ENCODE assay signal across 1 cellular context in the genomic region with DNA sequence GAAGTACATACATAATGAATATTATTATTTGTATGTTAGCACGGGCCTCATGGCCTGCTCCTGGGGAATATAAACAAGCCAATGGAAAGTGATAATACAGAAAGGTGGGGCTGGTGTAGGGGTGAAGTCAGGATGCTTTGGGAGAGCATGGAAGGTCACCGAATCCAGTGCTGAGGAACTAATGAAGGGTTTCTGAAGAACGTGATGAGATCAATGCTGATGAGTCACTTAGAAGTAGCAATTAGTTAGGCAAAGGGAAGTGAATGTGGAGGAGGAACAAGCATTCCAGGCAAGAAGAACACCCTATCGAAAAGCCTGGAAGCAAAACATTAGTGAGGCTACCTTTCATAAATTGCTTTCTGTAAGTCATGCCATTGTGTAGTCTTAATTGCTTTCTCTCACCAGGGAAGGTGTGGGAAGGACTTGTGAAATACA.
TF ChIP-seq lines count a peak whose summit lies in the region.

No MANE protein-coding gene starts in this region.

TF ChIP-seq in A549, 52 proteins besides CTCF, POLR2A, EP300 and RAD21 (continued from another document):
- TF ChIP-seq, protein P1, sequence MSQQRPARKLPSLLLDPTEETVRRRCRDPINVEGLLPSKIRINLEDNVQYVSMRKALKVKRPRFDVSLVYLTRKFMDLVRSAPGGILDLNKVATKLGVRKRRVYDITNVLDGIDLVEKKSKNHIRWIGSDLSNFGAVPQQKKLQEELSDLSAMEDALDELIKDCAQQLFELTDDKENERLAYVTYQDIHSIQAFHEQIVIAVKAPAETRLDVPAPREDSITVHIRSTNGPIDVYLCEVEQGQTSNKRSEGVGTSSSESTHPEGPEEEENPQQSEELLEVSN (IDR thresholded peaks at IDR 0.05; ENCODE audit: borderline replicate concordance, low read depth): no peak
- TF ChIP-seq NPAS2 (CRISPR knock-in tag; IDR thresholded peaks at IDR 0.05; ENCODE audit: borderline replicate concordance) (no peak), SMC3 (IDR thresholded peaks at IDR 0.05) (no peak), HDAC2 (IDR thresholded peaks at IDR 0.05) (no peak), HOXB13 (CRISPR knock-in tag; IDR thresholded peaks at IDR 0.05; ENCODE audit: low read depth) (no peak), PHF8 (IDR thresholded peaks at IDR 0.05; ENCODE audit: borderline replicate concordance, low read depth) (no peak), HOXA7 (CRISPR knock-in tag; IDR thresholded peaks at IDR 0.05) (peak; percentile 85), FOSL2 (IDR thresholded peaks at IDR 0.05) (no peak), FOSL2 (CRISPR knock-in tag; IDR thresholded peaks at IDR 0.05) (peak; percentile 75), RCOR1 (IDR thresholded peaks at IDR 0.05; ENCODE audit: low read depth, low read length) (no peak), RARB (CRISPR knock-in tag; IDR thresholded peaks at IDR 0.05) (peak; percentile 39; the same call in 1 of the 2 replicates), TP53 (CRISPR knock-in tag; IDR thresholded peaks at IDR 0.05) (peak; percentile 95), EHMT2 (IDR thresholded peaks at IDR 0.05; ENCODE audit: low read depth) (no peak), CHD2 (IDR thresholded peaks at IDR 0.05; ENCODE audit: low read length, partially characterized antibody) (no peak), SREBF2 (IDR thresholded peaks at IDR 0.05) (no peak), MAZ (IDR thresholded peaks at IDR 0.05; ENCODE audit: borderline replicate concordance, low read depth, low read length) (no peak), ZC3H11A (IDR thresholded peaks at IDR 0.05) (no peak), JUN (IDR thresholded peaks at IDR 0.05) (peak in 1 of 2 experiments; percentile 50; a peak in 1 of 5 replicates), KDM1A (IDR thresholded peaks at IDR 0.05; ENCODE audit: low read depth) (no peak), TFCP2L1 (CRISPR knock-in tag; IDR thresholded peaks at IDR 0.05) (no peak), ZNF302 (CRISPR knock-in tag; IDR thresholded peaks at IDR 0.05) (no peak), CEBPB (IDR thresholded peaks at IDR 0.05) (no peak)
- TF ChIP-seq, protein P2, sequence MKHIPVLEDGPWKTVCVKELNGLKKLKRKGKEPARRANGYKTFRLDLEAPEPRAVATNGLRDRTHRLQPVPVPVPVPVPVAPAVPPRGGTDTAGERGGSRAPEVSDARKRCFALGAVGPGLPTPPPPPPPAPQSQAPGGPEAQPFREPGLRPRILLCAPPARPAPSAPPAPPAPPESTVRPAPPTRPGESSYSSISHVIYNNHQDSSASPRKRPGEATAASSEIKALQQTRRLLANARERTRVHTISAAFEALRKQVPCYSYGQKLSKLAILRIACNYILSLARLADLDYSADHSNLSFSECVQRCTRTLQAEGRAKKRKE (CRISPR knock-in tag; IDR thresholded peaks at IDR 0.05; ENCODE audit: low read depth): no peak
- TF ChIP-seq, protein P3, sequence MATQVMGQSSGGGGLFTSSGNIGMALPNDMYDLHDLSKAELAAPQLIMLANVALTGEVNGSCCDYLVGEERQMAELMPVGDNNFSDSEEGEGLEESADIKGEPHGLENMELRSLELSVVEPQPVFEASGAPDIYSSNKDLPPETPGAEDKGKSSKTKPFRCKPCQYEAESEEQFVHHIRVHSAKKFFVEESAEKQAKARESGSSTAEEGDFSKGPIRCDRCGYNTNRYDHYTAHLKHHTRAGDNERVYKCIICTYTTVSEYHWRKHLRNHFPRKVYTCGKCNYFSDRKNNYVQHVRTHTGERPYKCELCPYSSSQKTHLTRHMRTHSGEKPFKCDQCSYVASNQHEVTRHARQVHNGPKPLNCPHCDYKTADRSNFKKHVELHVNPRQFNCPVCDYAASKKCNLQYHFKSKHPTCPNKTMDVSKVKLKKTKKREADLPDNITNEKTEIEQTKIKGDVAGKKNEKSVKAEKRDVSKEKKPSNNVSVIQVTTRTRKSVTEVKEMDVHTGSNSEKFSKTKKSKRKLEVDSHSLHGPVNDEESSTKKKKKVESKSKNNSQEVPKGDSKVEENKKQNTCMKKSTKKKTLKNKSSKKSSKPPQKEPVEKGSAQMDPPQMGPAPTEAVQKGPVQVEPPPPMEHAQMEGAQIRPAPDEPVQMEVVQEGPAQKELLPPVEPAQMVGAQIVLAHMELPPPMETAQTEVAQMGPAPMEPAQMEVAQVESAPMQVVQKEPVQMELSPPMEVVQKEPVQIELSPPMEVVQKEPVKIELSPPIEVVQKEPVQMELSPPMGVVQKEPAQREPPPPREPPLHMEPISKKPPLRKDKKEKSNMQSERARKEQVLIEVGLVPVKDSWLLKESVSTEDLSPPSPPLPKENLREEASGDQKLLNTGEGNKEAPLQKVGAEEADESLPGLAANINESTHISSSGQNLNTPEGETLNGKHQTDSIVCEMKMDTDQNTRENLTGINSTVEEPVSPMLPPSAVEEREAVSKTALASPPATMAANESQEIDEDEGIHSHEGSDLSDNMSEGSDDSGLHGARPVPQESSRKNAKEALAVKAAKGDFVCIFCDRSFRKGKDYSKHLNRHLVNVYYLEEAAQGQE (IDR thresholded peaks at IDR 0.05): no peak
- TF ChIP-seq, protein P4, sequence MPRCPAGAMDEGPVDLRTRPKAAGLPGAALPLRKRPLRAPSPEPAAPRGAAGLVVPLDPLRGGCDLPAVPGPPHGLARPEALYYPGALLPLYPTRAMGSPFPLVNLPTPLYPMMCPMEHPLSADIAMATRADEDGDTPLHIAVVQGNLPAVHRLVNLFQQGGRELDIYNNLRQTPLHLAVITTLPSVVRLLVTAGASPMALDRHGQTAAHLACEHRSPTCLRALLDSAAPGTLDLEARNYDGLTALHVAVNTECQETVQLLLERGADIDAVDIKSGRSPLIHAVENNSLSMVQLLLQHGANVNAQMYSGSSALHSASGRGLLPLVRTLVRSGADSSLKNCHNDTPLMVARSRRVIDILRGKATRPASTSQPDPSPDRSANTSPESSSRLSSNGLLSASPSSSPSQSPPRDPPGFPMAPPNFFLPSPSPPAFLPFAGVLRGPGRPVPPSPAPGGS (IDR thresholded peaks at IDR 0.05): no peak
- TF ChIP-seq, protein P5, sequence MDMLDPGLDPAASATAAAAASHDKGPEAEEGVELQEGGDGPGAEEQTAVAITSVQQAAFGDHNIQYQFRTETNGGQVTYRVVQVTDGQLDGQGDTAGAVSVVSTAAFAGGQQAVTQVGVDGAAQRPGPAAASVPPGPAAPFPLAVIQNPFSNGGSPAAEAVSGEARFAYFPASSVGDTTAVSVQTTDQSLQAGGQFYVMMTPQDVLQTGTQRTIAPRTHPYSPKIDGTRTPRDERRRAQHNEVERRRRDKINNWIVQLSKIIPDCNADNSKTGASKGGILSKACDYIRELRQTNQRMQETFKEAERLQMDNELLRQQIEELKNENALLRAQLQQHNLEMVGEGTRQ (IDR thresholded peaks at IDR 0.05): no peak
